In genomic region chr13:106498158-106498557, GRCh38 we compare ENCODE assay signal across 18 cellular contexts. TPM values are rescaled to one million over a fixed set of nuclear protein-coding genes. Genes with fewer than 3 reads are reported as not detected.
DNase-seq lines count a peak whose midpoint lies in the region; ATAC-seq and TF ChIP-seq lines count a peak whose summit lies in the region.
"Had no signal": no experiment of that assay in that cellular context is flagged by ENCODE, and none has a peak within 500 bp of the region (broad histone marks: within the 10 kb centered on the region; RNA-seq: fewer than 3 reads in every experiment).

No MANE protein-coding gene starts in this region.

- peaks cover 77% of the 10 kb centered on the region for H3K4me1 Mint-ChIP-seq in neural crest cell
- H3K4me1 Mint-ChIP-seq in activated CD4-positive, alpha-beta memory T cell treated with anti-CD3 and anti-CD28 coated beads, Interleukin-2, amount 10 ng/mL, durations not matched to agents 7 days and 5 days: peaks cover 7% of the 10 kb centered on the region

- no peaks in the 10 kb centered on the region for H3K9me3 ChIP-seq in DND-41 (ENCODE audit: insufficient read depth, low read length, severe bottlenecking)
- no peaks in the 10 kb centered on the region for H3K9me3 ChIP-seq in Loucy (ENCODE audit: insufficient read depth, low read depth, low read length)
- H3K9me3 ChIP-seq: heart right ventricle, SJSA1 had no signal

- CTCF ChIA-PET in activated CD4-positive, alpha-beta memory T cell treated with anti-CD3 and anti-CD28 coated beads, Interleukin-2, amount 10 ng/mL, durations not matched to agents 7 days and 5 days (lab: Charles Lee): no interaction called here

- no peaks in the 10 kb centered on the region for H4K20me1 ChIP-seq in DND-41 (ENCODE audit: insufficient read depth, low read length)
- no peaks in the 10 kb centered on the region for H4K20me1 ChIP-seq in Loucy (ENCODE audit: insufficient read depth, low read length, poor library complexity, severe bottlenecking)

- TF ChIP-seq CTCF in DND-41 (IDR thresholded peaks at IDR 0.05; ENCODE audit: borderline replicate concordance, extremely low read depth, low read length, poor library complexity, severe bottlenecking): no peak
- TF ChIP-seq CTCF in Loucy (conservative IDR thresholded peaks at IDR 0.05; ENCODE audit: low read length): no peak
- TF ChIP-seq CTCF in neural crest cell (conservative IDR thresholded peaks at IDR 0.05): no peak

- H3K4me3 Mint-ChIP-seq in neural crest cell: no peak overlapping the region
- no peak overlapping the region for H3K4me3 Mint-ChIP-seq in activated CD4-positive, alpha-beta memory T cell treated with anti-CD3 and anti-CD28 coated beads, Interleukin-2, amount 10 ng/mL, durations not matched to agents 7 days and 5 days
- H3K4me3 Mint-ChIP-seq: activated CD8-positive, alpha-beta T cell treated with anti-CD3 and anti-CD28 coated beads for 36 hours; activated T-helper 17 cell treated with anti-CD3 and anti-CD28 coated beads, Interleukin-2, amount 50 U/mL, for 72 hours had no signal

- H3K4me2 ChIP-seq in DND-41 (ENCODE audit: insufficient read depth, low read length) (0 out of 2 replicates have a peak overlapping the region, but pooled peaks have one; percentile 22), Loucy (ENCODE audit: low read depth, low read length, poor library complexity, severe bottlenecking) (peak overlapping the region; percentile 57)

- H3K36me3 Mint-ChIP-seq in neural crest cell (ENCODE audit: low read depth): peaks cover 32% of the 10 kb centered on the region
- no peaks in the 10 kb centered on the region for H3K36me3 Mint-ChIP-seq in activated CD4-positive, alpha-beta memory T cell treated with anti-CD3 and anti-CD28 coated beads, Interleukin-2, amount 10 ng/mL, durations not matched to agents 7 days and 5 days (ENCODE audit: low read depth)

- no peak for ATAC-seq in DND-41 (ENCODE audit: insufficient read depth, low read depth)
- no peak for ATAC-seq in GM18909 (IDR thresholded peaks at IDR 0.05; ENCODE audit: poor library complexity, unreplicated experiment)
- ATAC-seq in HG03108 (IDR thresholded peaks at IDR 0.05; ENCODE audit: unreplicated experiment): no peak
- ATAC-seq in HG03159 (IDR thresholded peaks at IDR 0.05; ENCODE audit: unreplicated experiment): no peak
- ATAC-seq: activated CD8-positive, alpha-beta T cell treated with anti-CD3 and anti-CD28 coated beads for 36 hours; activated T-helper 17 cell treated with anti-CD3 and anti-CD28 coated beads, Interleukin-2, amount 50 U/mL, for 72 hours; heart right ventricle had no signal

- no peaks in the 10 kb centered on the region for H3K9me3 Mint-ChIP-seq in neural crest cell
- no peaks in the 10 kb centered on the region for H3K9me3 Mint-ChIP-seq in activated CD4-positive, alpha-beta memory T cell treated with anti-CD3 and anti-CD28 coated beads, Interleukin-2, amount 10 ng/mL, durations not matched to agents 7 days and 5 days
- H3K9me3 Mint-ChIP-seq: activated CD8-positive, alpha-beta T cell treated with anti-CD3 and anti-CD28 coated beads for 36 hours; activated T-helper 17 cell treated with anti-CD3 and anti-CD28 coated beads, Interleukin-2, amount 50 U/mL, for 72 hours had no signal

- no peak overlapping the region for H2AFZ ChIP-seq in DND-41 (ENCODE audit: low read depth, low read length)
- H2AFZ ChIP-seq in Loucy (ENCODE audit: low read length): 0 out of 2 replicates have a peak overlapping the region, but pooled peaks have one; percentile 14

- DNase-seq in DND-41: no peak
- DNase-seq in neural crest cell (ENCODE audit: low read depth, low spot score): no peak
- DNase-seq in activated CD4-positive, alpha-beta memory T cell treated with anti-CD3 and anti-CD28 coated beads, Interleukin-2, amount 10 ng/mL, durations not matched to agents 7 days and 5 days: no peak
- DNase-seq: activated CD8-positive, alpha-beta T cell treated with anti-CD3 and anti-CD28 coated beads for 36 hours; cortex of kidney; erythroblast; heart right ventricle; IMR-90; kidney glomerular epithelial cell; retina; stimulated activated CD4-positive, alpha-beta T cell treated with anti-CD3 and anti-CD28 coated beads, Interleukin-4, amount 100 ng/mL, for 4 hours had no signal

- H3K27ac ChIP-seq in DND-41 (ENCODE audit: low read length) (no peak overlapping the region), cingulate gyrus (ENCODE audit: low read depth, low read length) (peak overlapping the region; percentile 86)
- H3K27ac ChIP-seq: SJSA1 had no signal

- H3K4me1 ChIP-seq in DND-41 (ENCODE audit: insufficient read depth, low read length) (peaks cover 57% of the 10 kb centered on the region), Loucy (ENCODE audit: insufficient read depth, low read length, poor library complexity, severe bottlenecking) (peaks cover 58% of the 10 kb centered on the region)
- H3K4me1 ChIP-seq: SJSA1 had no signal

- H3K36me3 ChIP-seq in DND-41 (ENCODE audit: insufficient read depth, low read length) (no peaks in the 10 kb centered on the region), Loucy (ENCODE audit: insufficient read depth, low read length) (no peaks in the 10 kb centered on the region)

- H3K9me2 ChIP-seq in Loucy (replicated peaks; ENCODE audit: low read depth, low read length): no peaks in the 10 kb centered on the region

- H3K4me3 ChIP-seq in DND-41 (ENCODE audit: low read depth in 1 of 2, low read length in 2 of 2) (no peak overlapping the region), Loucy (ENCODE audit: low read length, poor library complexity, severe bottlenecking) (no peak overlapping the region)
- H3K4me3 ChIP-seq: heart right ventricle, SJSA1 had no signal

- H3K27me3 ChIP-seq in DND-41 (ENCODE audit: insufficient read depth, low read length, poor library complexity) (no peaks in the 10 kb centered on the region), Loucy (ENCODE audit: insufficient read depth, low read length, poor library complexity, severe bottlenecking) (no peaks in the 10 kb centered on the region)
- H3K27me3 ChIP-seq: SJSA1 had no signal

- H3K79me2 ChIP-seq in DND-41 (ENCODE audit: insufficient read depth, low read length) (no peaks in the 10 kb centered on the region), Loucy (ENCODE audit: insufficient read depth, low read length) (no peaks in the 10 kb centered on the region)

- POLR2A ChIA-PET in activated CD4-positive, alpha-beta memory T cell treated with anti-CD3 and anti-CD28 coated beads, Interleukin-2, amount 10 ng/mL, durations not matched to agents 7 days and 5 days (lab: Charles Lee): no interaction called here

- peak overlapping the region; percentile 5 for H3K27ac Mint-ChIP-seq in neural crest cell (ENCODE audit: unreplicated experiment)
- H3K27ac Mint-ChIP-seq in activated CD4-positive, alpha-beta memory T cell treated with anti-CD3 and anti-CD28 coated beads, Interleukin-2, amount 10 ng/mL, durations not matched to agents 7 days and 5 days: no peak overlapping the region
- H3K27ac Mint-ChIP-seq: activated CD8-positive, alpha-beta T cell treated with anti-CD3 and anti-CD28 coated beads for 36 hours; activated T-helper 17 cell treated with anti-CD3 and anti-CD28 coated beads, Interleukin-2, amount 50 U/mL, for 72 hours had no signal

- H3K9ac ChIP-seq in DND-41 (ENCODE audit: low read depth, low read length) (no peak overlapping the region), Loucy (ENCODE audit: low read depth, low read length, poor library complexity, severe bottlenecking) (no peak overlapping the region)

- no peaks in the 10 kb centered on the region for H3F3A ChIP-seq in Loucy (ENCODE audit: low read depth)

- H3K27me3 Mint-ChIP-seq in neural crest cell (ENCODE audit: low read depth): no peaks in the 10 kb centered on the region
- H3K27me3 Mint-ChIP-seq in activated CD4-positive, alpha-beta memory T cell treated with anti-CD3 and anti-CD28 coated beads, Interleukin-2, amount 10 ng/mL, durations not matched to agents 7 days and 5 days: peaks cover 45% of the 10 kb centered on the region

RNA-seq across cellular contexts. Expression of gene EFNB2, which starts 37.3 kb away (rescaled TPM):
- 79.4 and 83.1 TPM in 2 replicates for total RNA-seq in neural crest cell
- total RNA-seq in activated CD4-positive, alpha-beta memory T cell treated with anti-CD3 and anti-CD28 coated beads, Interleukin-2, amount 10 ng/mL, durations not matched to agents 7 days and 5 days: under 1 TPM; 0.13 TPM

Comparison
In these comparisons a context has a peak if more than half of its experiments do, and no peak if none do; other contexts are left out.
1. RNA of gene EFNB2, which starts 37.3 kb away (total RNA-seq): 79.4 to 83.1 TPM in neural crest cell; 0.13 TPM in activated CD4-positive, alpha-beta memory T cell treated with anti-CD3 and anti-CD28 coated beads, Interleukin-2, amount 10 ng/mL, durations not matched to agents 7 days and 5 days; every median in the first group is over 10 times any median in the second.